8 cellular contexts compared by ENCODE assay signal in the genomic region with DNA sequence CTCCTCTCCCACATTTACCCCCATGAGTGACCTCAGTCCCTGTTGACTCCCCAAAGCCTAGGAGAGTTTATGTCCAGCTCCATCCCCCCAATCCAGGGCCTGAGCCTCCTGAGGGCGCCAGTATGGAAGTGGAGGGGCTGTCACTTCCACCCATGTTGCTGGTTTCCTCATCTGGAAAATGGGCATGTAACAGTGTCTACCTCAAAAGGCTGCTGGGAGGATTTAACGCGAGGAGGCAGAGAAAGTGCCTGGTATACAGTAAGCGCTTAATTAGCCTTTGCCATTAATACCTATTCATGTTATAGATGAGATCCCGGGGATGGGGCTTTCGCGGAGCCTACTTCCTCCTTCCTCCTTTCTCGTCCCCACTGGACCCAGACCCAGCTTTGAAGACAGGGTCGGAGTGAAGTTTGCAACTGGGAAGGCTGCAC. TPM values are rescaled to one million over a fixed set of nuclear protein-coding genes. Genes with fewer than 3 reads are reported as not detected.
DNase-seq lines count a peak whose midpoint lies in the region; ATAC-seq and TF ChIP-seq lines count a peak whose summit lies in the region.

No MANE protein-coding gene starts in this region.

- H3K4me3 ChIP-seq in Jurkat, Clone E6-1 (ENCODE audit: low read length), result peak overlapping the region; percentile 96
- peak overlapping the region; percentile 78 for H3K4me3 ChIP-seq in choroid plexus epithelial cell (ENCODE audit: low read depth, low read length)

- POLR2A ChIA-PET in CD4-positive, alpha-beta T cell (lab: Charles Lee), result interaction anchor here (0.6 to 3.7 kb wide), 8 partner anchors 8 to 247 kb away, joined by 3 to 51 read pairs (median 5); a partner anchor contains a TSS

- H3K4me1 Mint-ChIP-seq in CD4-positive, alpha-beta T cell (ENCODE audit: low read depth), result peaks cover 24% of the 10 kb centered on the region
- H3K4me1 Mint-ChIP-seq in naive B cell, result peaks cover 23 to 30% (median 23%) of the 10 kb centered on the region in 3 donors

- H3K36me3 Mint-ChIP-seq in CD4-positive, alpha-beta T cell (ENCODE audit: low read depth), result peaks cover 33% of the 10 kb centered on the region
- peaks cover 0 to 8% of the 10 kb centered on the region in 2 donors for H3K36me3 Mint-ChIP-seq in naive B cell

- peak overlapping the region; percentile 81 for H3K27ac ChIP-seq in CD4-positive, alpha-beta T cell (ENCODE audit: low read depth, low read length)

- ATAC-seq in CD4-positive, alpha-beta T cell (ENCODE audit: poor library complexity), result no peak
- ATAC-seq in naive B cell (ENCODE audit: low read depth in 2 of 2), result peak; percentile 2 to 5
- no peak for ATAC-seq in HG02759 (IDR thresholded peaks at IDR 0.05; ENCODE audit: unreplicated experiment)

- H3K9me3 ChIP-seq in CD4-positive, alpha-beta T cell (ENCODE audit: control insufficient read depth, low read length), result no peaks in the 10 kb centered on the region

- H3K9me3 Mint-ChIP-seq in CD4-positive, alpha-beta T cell, result no peaks in the 10 kb centered on the region
- H3K9me3 Mint-ChIP-seq in naive B cell, result no peaks in the 10 kb centered on the region

- no peak for TF ChIP-seq CTCF in CD4-positive, alpha-beta T cell (IDR thresholded peaks at IDR 0.05)
- no peak for TF ChIP-seq CTCF in choroid plexus epithelial cell (conservative IDR thresholded peaks at IDR 0.05; ENCODE audit: low read depth, low read length)

- no peak for DNase-seq in CD4-positive, alpha-beta T cell
- no peak for DNase-seq in Jurkat, Clone E6-1 (ENCODE audit: low read depth, low spot score)
- DNase-seq in choroid plexus epithelial cell (ENCODE audit: low read depth) (no peak), naive B cell (no peak), GF-D8 (lab: John Stamatoyannopoulos, UW) (no peak), NOMO-1 treated with dmso at 0.1 percent for 144 hours (lab: John Stamatoyannopoulos, UW; ENCODE audit: unreplicated experiment) (no peak)
- no peak for DNase-seq in activated CD8-positive, alpha-beta memory T cell treated with anti-CD3 and anti-CD28 coated beads, Interleukin-2, amount 50 U/mL, for 48 hours

- intact Hi-C loops in CD4-positive, alpha-beta T cell (cut with DNase I, micrococcal nuclease), result loop anchor here in 1 of 2 experiments (1.0 to 5.0 kb wide), 2 partner anchors 47 to 63 kb away; a partner anchor contains a TSS

- H3K27me3 Mint-ChIP-seq in CD4-positive, alpha-beta T cell, result no peaks in the 10 kb centered on the region
- H3K27me3 Mint-ChIP-seq in naive B cell, result no peaks in the 10 kb centered on the region

- H3K27me3 ChIP-seq in CD4-positive, alpha-beta T cell (ENCODE audit: control insufficient read depth, insufficient read depth, low read length), result no peaks in the 10 kb centered on the region

- peak overlapping the region; percentile 92 for H3K4me3 Mint-ChIP-seq in CD4-positive, alpha-beta T cell
- H3K4me3 Mint-ChIP-seq in naive B cell, result peak overlapping the region; percentile 86 to 99 (median 96)

- CTCF ChIA-PET in CD4-positive, alpha-beta T cell (lab: Charles Lee), result interaction anchor here (0.5 to 2.0 kb wide), 7 partner anchors 9 to 121 kb away, joined by 3 to 12 read pairs (median 8); a partner anchor contains a TSS

- H3K27ac Mint-ChIP-seq in CD4-positive, alpha-beta T cell, result peak overlapping the region; percentile 77
- H3K27ac Mint-ChIP-seq in naive B cell, result peak overlapping the region; percentile 78 to 99 (median 96)

RNA-seq across cellular contexts. Expression of a gene that starts 0.5 kb away (rescaled TPM):
- 100 to 1,000 TPM; 229 to 253 TPM for total RNA-seq in CD4-positive, alpha-beta T cell
- 195 TPM for polyA plus RNA-seq in Jurkat, Clone E6-1 (2012; ENCODE audit: insufficient read depth, insufficient read length)
- polyA plus RNA-seq in naive B cell (ENCODE audit: low read depth in 6 of 6), result 10 to 100 TPM; 26.1 to 67.7 (median 48.5) TPM

RNA-seq across cellular contexts. Expression of a gene that starts 23.4 kb away (rescaled TPM):
- total RNA-seq in CD4-positive, alpha-beta T cell, result 100 to 1,000 TPM; 162 to 164 TPM
- polyA plus RNA-seq in Jurkat, Clone E6-1 (2012; ENCODE audit: insufficient read depth, insufficient read length), result 232 TPM
- polyA plus RNA-seq in naive B cell (ENCODE audit: low read depth in 6 of 6), result 10 to 100 TPM; 43.9 to 73.1 (median 53.9) TPM

RNA-seq across cellular contexts. Expression of a gene that starts 40.4 kb away (rescaled TPM):
- total RNA-seq in CD4-positive, alpha-beta T cell, result 1 to 10 TPM; 1.5 to 2.1 TPM
- polyA plus RNA-seq in Jurkat, Clone E6-1 (2012; ENCODE audit: insufficient read depth, insufficient read length), result 10.0 TPM
- polyA plus RNA-seq in naive B cell (ENCODE audit: low read depth in 6 of 6), result 1 to 10 TPM in 1 of 6 donors, under 1 TPM in 4, not detected in 1; 0.17 to 2.8 (median 0.25) TPM

RNA-seq across cellular contexts. Expression of a gene that starts 40.5 kb away (rescaled TPM):
- total RNA-seq in CD4-positive, alpha-beta T cell, result 100 to 1,000 TPM; 164 to 173 TPM
- polyA plus RNA-seq in Jurkat, Clone E6-1 (2012; ENCODE audit: insufficient read depth, insufficient read length), result 145 TPM
- 100 to 1,000 TPM; 156 to 235 (median 200) TPM for polyA plus RNA-seq in naive B cell (ENCODE audit: low read depth in 6 of 6)

RNA-seq across cellular contexts. Expression of a gene that starts 46.6 kb away (rescaled TPM):
- 10 to 100 TPM; 20.5 to 21.3 TPM for total RNA-seq in CD4-positive, alpha-beta T cell
- 43.6 TPM for polyA plus RNA-seq in Jurkat, Clone E6-1 (2012; ENCODE audit: insufficient read depth, insufficient read length)
- 10 to 100 TPM; 12.0 to 25.0 (median 15.0) TPM for polyA plus RNA-seq in naive B cell (ENCODE audit: low read depth in 6 of 6)

Comparison
In these comparisons a context has a peak if more than half of its experiments do, and no peak if none do; other contexts are left out.
1. ATAC-seq: peak in naive B cell (2 of 2); none in CD4-positive, alpha-beta T cell (single experiment) and HG02759 (single experiment).